In genomic region chr1:205812271-205812877, GRCh38 we compare ENCODE assay signal across 8 cellular contexts. TPM values are rescaled to one million over a fixed set of nuclear protein-coding genes. Genes with fewer than 3 reads are reported as not detected.
DNase-seq lines count a peak whose midpoint lies in the region; ATAC-seq and TF ChIP-seq lines count a peak whose summit lies in the region.

No MANE protein-coding gene starts in this region.

- H3K4me3 ChIP-seq in BLaER1 (peak overlapping the region; percentile 90), colonic mucosa (peak overlapping the region; percentile 90), liver (ENCODE audit: low read depth in 1 of 3, low read length in 3 of 3) (peak overlapping the region; percentile 71 to 81 (median 78))

- ATAC-seq in GM21529 (IDR thresholded peaks at IDR 0.05; ENCODE audit: unreplicated experiment) (peak; percentile 15), GM21360 (IDR thresholded peaks at IDR 0.05; ENCODE audit: unreplicated experiment) (no peak)

- H3K4me3 Mint-ChIP-seq in stimulated activated naive CD8-positive, alpha-beta T cell treated with anti-CD3 and anti-CD28 coated beads, Interleukin-15, Interleukin-2, amounts not matched to agents 100 ng/mL and 50 ng/mL, for 24 hours: peak overlapping the region; percentile 96

- DNase-seq in RKO (ENCODE audit: low spot score): peak; percentile 40
- DNase-seq in colonic mucosa: peak; percentile 25
- DNase-seq in epidermal melanocyte (ENCODE audit: insufficient read length, low spot score): no peak

- H3K4me1 Mint-ChIP-seq in stimulated activated naive CD8-positive, alpha-beta T cell treated with anti-CD3 and anti-CD28 coated beads, Interleukin-15, Interleukin-2, amounts not matched to agents 100 ng/mL and 50 ng/mL, for 24 hours (ENCODE audit: low read depth): peaks cover 55% of the 10 kb centered on the region

- H3K4me2 ChIP-seq in BLaER1: peak overlapping the region; percentile 91

- no peak for TF ChIP-seq CTCF in colonic mucosa (IDR thresholded peaks at IDR 0.05)
- TF ChIP-seq CTCF in liver (IDR thresholded peaks at IDR 0.05; ENCODE audit: low read depth, low read length, missing input control): no peak

- intact Hi-C loops in colonic mucosa (cut with DNase I): no loop called here

- H3K36me3 ChIP-seq in BLaER1 (peaks cover 35% of the 10 kb centered on the region), colonic mucosa (no peaks in the 10 kb centered on the region), liver (ENCODE audit: control insufficient read depth in 4 of 4, insufficient read depth in 3 of 4, low read depth in 1 of 4, low read length in 3 of 4) (no peaks in the 10 kb centered on the region)

- no peaks in the 10 kb centered on the region for H3K27me3 Mint-ChIP-seq in stimulated activated naive CD8-positive, alpha-beta T cell treated with anti-CD3 and anti-CD28 coated beads, Interleukin-15, Interleukin-2, amounts not matched to agents 100 ng/mL and 50 ng/mL, for 24 hours

- no peak for TF ChIP-seq RAD21 in liver (IDR thresholded peaks at IDR 0.05)

- H3K27ac ChIP-seq in BLaER1: peak overlapping the region; percentile 86
- H3K27ac ChIP-seq in colonic mucosa: peak overlapping the region; percentile 71
- H3K27ac ChIP-seq in liver (ENCODE audit: low read depth in 1 of 2, low read length in 2 of 2): peak overlapping the region; percentile 67 to 74

- H3K9me3 ChIP-seq in BLaER1: no peaks in the 10 kb centered on the region
- no peaks in the 10 kb centered on the region for H3K9me3 ChIP-seq in colonic mucosa
- no peaks in the 10 kb centered on the region for H3K9me3 ChIP-seq in liver (ENCODE audit: control insufficient read depth in 4 of 4, low read length in 3 of 4)

- no peaks in the 10 kb centered on the region for H3K27me3 ChIP-seq in BLaER1
- H3K27me3 ChIP-seq in colonic mucosa: no peaks in the 10 kb centered on the region
- H3K27me3 ChIP-seq in liver (ENCODE audit: control insufficient read depth in 4 of 4, insufficient read depth in 4 of 4, low read length in 3 of 4): no peaks in the 10 kb centered on the region

- H3K27ac Mint-ChIP-seq in stimulated activated naive CD8-positive, alpha-beta T cell treated with anti-CD3 and anti-CD28 coated beads, Interleukin-15, Interleukin-2, amounts not matched to agents 100 ng/mL and 50 ng/mL, for 24 hours: peak overlapping the region; percentile 89

- WGBS in liver: 43% methylated on average over 16 of the region's 16 CpGs

- H3K9me3 Mint-ChIP-seq in stimulated activated naive CD8-positive, alpha-beta T cell treated with anti-CD3 and anti-CD28 coated beads, Interleukin-15, Interleukin-2, amounts not matched to agents 100 ng/mL and 50 ng/mL, for 24 hours: no peaks in the 10 kb centered on the region

- peaks cover 48% of the 10 kb centered on the region for H4K20me1 ChIP-seq in BLaER1

- H3K9ac ChIP-seq in BLaER1: peak overlapping the region; percentile 85
- peak overlapping the region; percentile 59 to 87 for H3K9ac ChIP-seq in colonic mucosa (ENCODE audit: low read depth in 2 of 2, low read length in 2 of 2)
- peak overlapping the region; percentile 28 to 36 for H3K9ac ChIP-seq in liver (ENCODE audit: low read depth in 1 of 2, low read length in 2 of 2)

- H3K36me3 Mint-ChIP-seq in stimulated activated naive CD8-positive, alpha-beta T cell treated with anti-CD3 and anti-CD28 coated beads, Interleukin-15, Interleukin-2, amounts not matched to agents 100 ng/mL and 50 ng/mL, for 24 hours (ENCODE audit: low read depth): peaks cover 27% of the 10 kb centered on the region

- peaks cover 85% of the 10 kb centered on the region for H3K4me1 ChIP-seq in BLaER1
- H3K4me1 ChIP-seq in colonic mucosa: no peaks in the 10 kb centered on the region
- H3K4me1 ChIP-seq in liver (ENCODE audit: control insufficient read depth in 4 of 4, insufficient read depth in 4 of 4, low read length in 3 of 4): peaks cover 0 to 20% (median 13%) of the 10 kb centered on the region in 4 donors

TF ChIP-seq in liver, 16 proteins besides CTCF, POLR2A, EP300 and RAD21:
- TF ChIP-seq ATF3 (IDR thresholded peaks at IDR 0.05) (no peak), JUND (IDR thresholded peaks at IDR 0.05) (no peak), ZBTB33 (IDR thresholded peaks at IDR 0.05) (no peak), FOXA1 (IDR thresholded peaks at IDR 0.05) (no peak), HNF4A (conservative IDR thresholded peaks at IDR 0.05) (no peak), GABPA (IDR thresholded peaks at IDR 0.05 in 1 of 2, conservative IDR thresholded peaks at IDR 0.05 in 1 of 2) (no peak), NR2F2 (IDR thresholded peaks at IDR 0.05) (no peak), EGR1 (IDR thresholded peaks at IDR 0.05; ENCODE audit: low read depth in 2 of 2) (no peak), MAX (IDR thresholded peaks at IDR 0.05) (no peak), TAF1 (conservative IDR thresholded peaks at IDR 0.05) (no peak)
TF ChIP-seq in liver: peak in this region for 0.

RNA-seq across cellular contexts. Expression of gene SLC41A1, which starts 0.6 kb away (rescaled TPM):
- total RNA-seq in colonic mucosa (1 to 10 TPM; 4.8 to 8.1 TPM), liver (1 to 10 TPM; 5.5 to 9.1 TPM)
- polyA plus RNA-seq in liver: 1 to 10 TPM; 2.6 to 2.7 TPM

RNA-seq across cellular contexts. Expression of gene RAB29, which starts 37.1 kb away (rescaled TPM):
- total RNA-seq in colonic mucosa (10 to 100 TPM in 1 of 2 donors, 1 to 10 TPM in 1; 7.5 to 10.2 TPM), liver (10 to 100 TPM; 11.0 to 25.0 TPM)
- polyA plus RNA-seq in liver: 10 to 100 TPM; 14.7 to 17.3 TPM

RNA-seq across cellular contexts. Expression of gene PM20D1, which starts 37.6 kb away (rescaled TPM):
- under 1 TPM in 1 of 2 donors, not detected in 1; 0.27 TPM for total RNA-seq in colonic mucosa
- total RNA-seq in liver: under 1 TPM; under 0.01 to 0.14 TPM
- under 1 TPM; 0.29 to 0.30 TPM for polyA plus RNA-seq in liver

Comparison
In these comparisons a context has a peak if more than half of its experiments do, and no peak if none do; other contexts are left out.
1. H3K9ac ChIP-seq: peak in every context shown above with its lines; median percentile 85 in BLaER1; 73 in colonic mucosa; 32 in liver.